In the genomic region with DNA sequence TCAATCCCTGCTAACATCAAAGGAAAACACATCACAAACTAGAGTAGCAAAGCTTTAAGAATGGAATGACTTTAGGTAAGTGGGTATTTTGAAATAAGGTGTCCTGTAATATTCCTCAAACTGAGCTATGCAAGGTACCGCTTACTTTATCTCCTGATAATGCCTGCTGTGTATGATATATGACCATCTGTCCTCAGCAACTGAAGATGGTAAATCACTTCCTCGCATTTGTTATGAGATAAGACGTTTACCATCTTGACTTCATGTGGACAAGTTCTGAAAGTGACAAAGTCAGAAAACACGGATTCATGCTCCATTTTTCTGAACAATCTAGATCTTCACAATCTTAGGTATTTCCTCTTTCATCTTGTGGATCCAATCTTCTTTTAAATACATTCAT, we compare ENCODE assay signal across 34 cellular contexts.
"Had no signal": no experiment of that assay in that cellular context is flagged by ENCODE, and none has a peak within 500 bp of the region (broad histone marks: within the 10 kb centered on the region; RNA-seq: fewer than 3 reads in every experiment).

No MANE protein-coding gene starts in this region.

- H3K4me3 ChIP-seq: MG63 had no signal

- DNase-seq: Karpas-422, Kasumi-1, MG63, MM.1S, MV-4-11, NCI-H1048, NCI-H1092, NCI-H1092 treated with DMSO at 0.1 percent for 48 hours, NCI-H1105, NCI-H1105 treated with DMSO at 0.1 percent for 48 hours, NCI-H1417, NCI-H1417 treated with DMSO at 0.1 percent for 48 hours, NCI-H1436, NCI-H1436 treated with DMSO at 0.1 percent for 48 hours, NCI-H146, NCI-H1694 treated with DMSO at 0.1 percent for 48 hours, NCI-H187, NCI-H187 treated with DMSO at 0.1 percent for 48 hours, NCI-H1930, NCI-H2029, NCI-H2029 treated with DMSO at 0.1 percent for 48 hours, NCI-H2081, NCI-H2081 treated with DMSO at 0.1 percent for 48 hours, NCI-H2107, NCI-H2171, NCI-H2171 treated with DMSO at 0.1 percent for 48 hours, NCI-H2227 treated with DMSO at 0.1 percent for 48 hours, NCI-H226, NCI-H345, NCI-H446, NCI-H446 treated with DMSO at 0.1 percent for 48 hours, NCI-H510A, NCI-H510A treated with DMSO at 0.1 percent for 48 hours, NCI-H524 treated with DMSO at 0.1 percent for 48 hours had no signal

- H3K27me3 ChIP-seq: MG63 had no signal

- H3K36me3 ChIP-seq: MG63 had no signal

- H3K9me3 ChIP-seq: MG63 had no signal
